Comparison of ENCODE assay signal across 15 cellular contexts in the genomic region with DNA sequence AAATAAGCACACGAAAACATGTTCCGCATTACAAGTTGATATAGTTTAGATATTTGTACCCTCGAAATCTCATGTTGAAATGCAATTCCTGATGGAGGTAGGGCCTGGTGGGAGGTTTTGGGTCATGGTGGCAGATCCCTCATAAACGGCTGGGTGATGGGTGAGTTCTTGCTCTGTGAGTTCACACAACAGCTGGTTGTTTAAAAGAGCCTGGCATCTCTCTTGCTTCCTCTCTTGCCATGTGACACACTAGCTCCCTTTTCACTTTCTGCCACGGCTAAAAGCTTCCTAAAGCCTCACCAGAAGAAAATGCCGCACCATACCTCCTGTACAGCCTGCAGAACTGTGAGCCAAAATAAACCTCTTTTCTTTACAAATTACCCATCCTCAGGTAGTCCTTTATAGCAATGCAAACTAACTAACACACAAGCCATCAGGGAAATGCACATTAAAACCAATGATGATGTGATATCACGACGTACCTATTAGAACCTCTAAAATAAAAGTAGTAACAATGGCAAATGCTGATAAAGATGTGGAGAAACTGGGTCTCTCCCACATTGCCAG.
"Had no signal": no experiment of that assay in that cellular context is flagged by ENCODE, and none has a peak within 500 bp of the region (broad histone marks: within the 10 kb centered on the region; RNA-seq: fewer than 3 reads in every experiment).

No MANE protein-coding gene starts in this region.

- ATAC-seq: natural killer cell; stimulated activated effector memory CD8-positive, alpha-beta T cell treated with anti-CD3 and anti-CD28 coated beads, Interleukin-12 subunit alpha, Interleukin-12 subunit beta, amount 100 ng/mL, for 72 hours; stimulated activated naive CD8-positive, alpha-beta T cell treated with anti-CD3 and anti-CD28 coated beads, Interleukin-15, Interleukin-2, amounts not matched to agents 100 U/mL and 50 U/mL, for 24 hours had no signal

- H3K27me3 ChIP-seq: colonic mucosa, gastrocnemius medialis, heart right ventricle, ovary, tibial artery, upper lobe of left lung, vagina had no signal

- H3K36me3 ChIP-seq: colonic mucosa, gastrocnemius medialis, heart right ventricle, ovary, tibial artery, upper lobe of left lung, vagina had no signal

- H3K9me3 ChIP-seq: colonic mucosa, gastrocnemius medialis, ovary, tibial artery, upper lobe of left lung, vagina had no signal

- H3K4me1 ChIP-seq: colonic mucosa had no signal

- FAIRE-seq: islet of Langerhans had no signal

- H3K27ac ChIP-seq: colonic mucosa, ovary, upper lobe of left lung, vagina had no signal

- H3K4me3 ChIP-seq: colonic mucosa, gastrocnemius medialis, heart right ventricle, ovary, tibial artery, upper lobe of left lung, vagina had no signal

- DNase-seq: colonic mucosa; heart right ventricle; hypothalamus; kidney glomerular epithelial cell; natural killer cell; ovary; stimulated activated CD4-positive, alpha-beta T cell treated with anti-CD3 and anti-CD28 coated beads, Interleukin-4, amount 100 ng/mL, for 1 hour; stimulated activated CD8-positive, alpha-beta memory T cell treated with anti-CD3 and anti-CD28 coated beads, Interleukin-4, amount 100 ng/mL, for 48 hours; stimulated activated naive CD8-positive, alpha-beta T cell treated with anti-CD3 and anti-CD28 coated beads, Interleukin-15, Interleukin-2, amounts not matched to agents 100 U/mL and 50 U/mL, for 24 hours; upper lobe of left lung had no signal
